In genomic region chr4:7575426-7575825, GRCh38 we compare ENCODE assay signal across 35 cellular contexts.
"Had no signal": no experiment of that assay in that cellular context is flagged by ENCODE, and none has a peak within 500 bp of the region (broad histone marks: within the 10 kb centered on the region; RNA-seq: fewer than 3 reads in every experiment).

No MANE protein-coding gene starts in this region.

- H3K36me3 ChIP-seq: MG63 had no signal

- H3K4me3 ChIP-seq: MG63 had no signal

- DNase-seq: Karpas-422, Kasumi-1, MG63, MM.1S, MV-4-11, NCI-H1048, NCI-H1092, NCI-H1092 treated with DMSO at 0.1 percent for 48 hours, NCI-H1105, NCI-H1105 treated with DMSO at 0.1 percent for 48 hours, NCI-H1417 treated with DMSO at 0.1 percent for 48 hours, NCI-H1436, NCI-H1436 treated with DMSO at 0.1 percent for 48 hours, NCI-H146, NCI-H1694, NCI-H1694 treated with DMSO at 0.1 percent for 48 hours, NCI-H187, NCI-H187 treated with DMSO at 0.1 percent for 48 hours, NCI-H1930, NCI-H2029, NCI-H2029 treated with DMSO at 0.1 percent for 48 hours, NCI-H2081, NCI-H2081 treated with DMSO at 0.1 percent for 48 hours, NCI-H2107, NCI-H2171, NCI-H2171 treated with DMSO at 0.1 percent for 48 hours, NCI-H2227 treated with DMSO at 0.1 percent for 48 hours, NCI-H226, NCI-H345, NCI-H446, NCI-H446 treated with DMSO at 0.1 percent for 48 hours, NCI-H510A, NCI-H510A treated with DMSO at 0.1 percent for 48 hours, NCI-H524, NCI-H524 treated with DMSO at 0.1 percent for 48 hours had no signal

- H3K27me3 ChIP-seq: MG63 had no signal
